Comparison of ENCODE assay signal across 8 cellular contexts in the genomic region with DNA sequence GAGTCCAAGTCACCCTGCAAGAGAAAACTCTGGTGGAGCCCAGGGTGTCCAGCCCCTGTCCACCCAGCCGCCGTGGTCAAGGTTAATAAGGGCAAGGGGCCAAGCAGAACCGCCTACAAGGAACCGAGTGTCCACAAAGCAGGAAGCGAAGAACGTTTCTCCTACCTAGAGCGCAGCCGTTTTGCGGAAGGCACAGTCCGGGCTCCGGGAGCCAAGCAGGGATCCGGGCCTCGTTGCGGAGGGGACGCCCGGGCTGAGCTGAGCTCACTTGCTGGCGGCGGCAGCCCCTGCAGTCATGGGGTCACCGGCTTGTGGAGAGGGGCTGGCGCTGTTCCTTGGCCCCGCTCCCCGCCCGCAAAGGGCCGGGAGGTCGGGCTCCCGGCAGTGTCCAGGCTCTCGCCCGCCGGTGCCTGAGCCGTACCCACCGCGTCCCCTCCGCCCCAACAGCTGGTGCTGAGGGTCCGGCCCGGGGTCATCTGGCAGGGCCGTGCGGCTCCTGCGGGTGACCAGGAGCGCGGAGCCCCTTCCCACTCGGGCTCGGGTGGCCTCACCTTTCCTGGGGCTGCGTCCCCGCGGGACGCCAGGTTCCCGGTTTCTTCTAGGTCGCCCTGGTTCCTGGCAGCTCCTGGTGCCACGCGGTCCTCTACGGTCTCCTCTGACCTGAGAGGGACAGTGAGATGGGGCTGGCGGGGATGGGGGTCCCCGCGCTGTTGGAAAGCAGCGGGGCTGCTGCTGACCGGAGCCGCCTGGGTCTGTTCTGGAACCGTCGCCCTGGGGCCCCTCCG. TPM values are rescaled to one million over a fixed set of nuclear protein-coding genes. Genes with fewer than 3 reads are reported as not detected.
A peak's percentile ranks its signal among the peaks of the same experiment; 100 is the strongest.
DNase-seq lines count a peak whose midpoint lies in the region; ATAC-seq, FAIRE-seq and TF ChIP-seq lines count a peak whose summit lies in the region.

No MANE protein-coding gene starts in this region.

- peak; percentile 35 for ATAC-seq in HG03159 (IDR thresholded peaks at IDR 0.05; ENCODE audit: unreplicated experiment)
- ATAC-seq in central memory CD8-positive, alpha-beta T cell (replicated peaks; ENCODE audit: extremely low read depth, poor library complexity, severe bottlenecking), result peak; percentile 41
- ATAC-seq in GM21423 (IDR thresholded peaks at IDR 0.05; ENCODE audit: unreplicated experiment), result no peak

- no peak for FAIRE-seq in urothelium cell line (lab: Jason Lieb, UNC)

- no peaks in the 10 kb centered on the region for H3K9me3 Mint-ChIP-seq in central memory CD8-positive, alpha-beta T cell

- TF ChIP-seq RAD21 in liver (IDR thresholded peaks at IDR 0.05), result no peak

- DNase-seq in central memory CD8-positive, alpha-beta T cell (ENCODE audit: low spot score in 2 of 2), result no peak
- no peak for DNase-seq in urothelium cell line (ENCODE audit: low spot score)
- DNase-seq in NCI-H2081 (lab: John Stamatoyannopoulos, UW), result no peak

- peaks cover 33% of the 10 kb centered on the region for H3K27me3 ChIP-seq in ACC112 (ENCODE audit: insufficient read depth, low read length)
- peaks cover 0 to 5% (median 1%) of the 10 kb centered on the region in 4 donors for H3K27me3 ChIP-seq in liver (ENCODE audit: control insufficient read depth in 4 of 4, insufficient read depth in 4 of 4, low read length in 3 of 4)
- H3K27me3 ChIP-seq in stomach smooth muscle (ENCODE audit: control insufficient read depth in 1 of 2, insufficient read depth in 2 of 2, low read length in 2 of 2), result no peaks in the 10 kb centered on the region

- H3K9me3 ChIP-seq in liver (ENCODE audit: control insufficient read depth in 4 of 4, low read length in 3 of 4), result peaks cover 0 to 3% (median 0%) of the 10 kb centered on the region in 4 donors
- no peaks in the 10 kb centered on the region for H3K9me3 ChIP-seq in stomach smooth muscle (ENCODE audit: control insufficient read depth in 2 of 2, low read length in 2 of 2)

- no peaks in the 10 kb centered on the region for H3K79me2 ChIP-seq in ACC112 (ENCODE audit: control insufficient read depth, insufficient read depth, low read length, unreplicated experiment)

- H2AFZ ChIP-seq in ACC112 (ENCODE audit: low read length, unreplicated experiment), result peak overlapping the region; percentile 53

- TF ChIP-seq CTCF in liver (IDR thresholded peaks at IDR 0.05; ENCODE audit: low read depth, low read length, missing input control), result no peak

- H3K4me3 Mint-ChIP-seq in central memory CD8-positive, alpha-beta T cell, result peak overlapping the region; percentile 89

- H3K4me1 Mint-ChIP-seq in central memory CD8-positive, alpha-beta T cell, result peaks cover 12% of the 10 kb centered on the region

- H3K36me3 ChIP-seq in ACC112 (ENCODE audit: insufficient read depth, low read length) (no peaks in the 10 kb centered on the region), liver (ENCODE audit: control insufficient read depth in 4 of 4, insufficient read depth in 3 of 4, low read depth in 1 of 4, low read length in 3 of 4) (no peaks in the 10 kb centered on the region), stomach smooth muscle (ENCODE audit: control insufficient read depth in 2 of 2, insufficient read depth in 2 of 2, low read length in 2 of 2) (no peaks in the 10 kb centered on the region)

- H3K4me3 ChIP-seq in ACC112 (ENCODE audit: low read depth, low read length) (peak overlapping the region; percentile 73), liver (ENCODE audit: low read depth in 1 of 3, low read length in 3 of 3) (peak overlapping the region; percentile 12 to 54 (median 41)), stomach smooth muscle (ENCODE audit: low read length in 2 of 2) (peak overlapping the region; percentile 58 to 74)

- H3K4me1 ChIP-seq in ACC112 (ENCODE audit: control insufficient read depth, insufficient read depth, low read length, unreplicated experiment), result no peaks in the 10 kb centered on the region
- H3K4me1 ChIP-seq in liver (ENCODE audit: control insufficient read depth in 4 of 4, insufficient read depth in 4 of 4, low read length in 3 of 4), result peaks cover 4 to 14% (median 13%) of the 10 kb centered on the region in 4 donors
- peaks cover 42% of the 10 kb centered on the region for H3K4me1 ChIP-seq in stomach smooth muscle (ENCODE audit: control insufficient read depth, insufficient read depth, low read length)

- WGBS in liver, result 3% methylated on average over 60 of the region's 60 CpGs

- H3K27ac ChIP-seq in ACC112 (ENCODE audit: low read depth, low read length) (no peak overlapping the region), liver (ENCODE audit: low read depth in 1 of 2, low read length in 2 of 2) (no peak overlapping the region), stomach smooth muscle (ENCODE audit: low read length) (no peak overlapping the region)

- H3K9ac ChIP-seq in liver (ENCODE audit: low read depth in 1 of 2, low read length in 2 of 2) (no peak overlapping the region), stomach smooth muscle (ENCODE audit: low read length in 2 of 2) (peak overlapping the region; percentile 20 to 51)

- H3K36me3 Mint-ChIP-seq in central memory CD8-positive, alpha-beta T cell (ENCODE audit: insufficient read depth), result peaks cover 2% of the 10 kb centered on the region

- H3K27ac Mint-ChIP-seq in central memory CD8-positive, alpha-beta T cell (ENCODE audit: low read depth), result no peak overlapping the region

- peaks cover 79% of the 10 kb centered on the region for H3K27me3 Mint-ChIP-seq in central memory CD8-positive, alpha-beta T cell

TF ChIP-seq in liver, 16 proteins besides CTCF, POLR2A, EP300 and RAD21:
- TF ChIP-seq FOXA2 (IDR thresholded peaks at IDR 0.05) (no peak), FOXA1 (IDR thresholded peaks at IDR 0.05) (no peak), TAF1 (conservative IDR thresholded peaks at IDR 0.05) (no peak)
- TF ChIP-seq, protein P1, sequence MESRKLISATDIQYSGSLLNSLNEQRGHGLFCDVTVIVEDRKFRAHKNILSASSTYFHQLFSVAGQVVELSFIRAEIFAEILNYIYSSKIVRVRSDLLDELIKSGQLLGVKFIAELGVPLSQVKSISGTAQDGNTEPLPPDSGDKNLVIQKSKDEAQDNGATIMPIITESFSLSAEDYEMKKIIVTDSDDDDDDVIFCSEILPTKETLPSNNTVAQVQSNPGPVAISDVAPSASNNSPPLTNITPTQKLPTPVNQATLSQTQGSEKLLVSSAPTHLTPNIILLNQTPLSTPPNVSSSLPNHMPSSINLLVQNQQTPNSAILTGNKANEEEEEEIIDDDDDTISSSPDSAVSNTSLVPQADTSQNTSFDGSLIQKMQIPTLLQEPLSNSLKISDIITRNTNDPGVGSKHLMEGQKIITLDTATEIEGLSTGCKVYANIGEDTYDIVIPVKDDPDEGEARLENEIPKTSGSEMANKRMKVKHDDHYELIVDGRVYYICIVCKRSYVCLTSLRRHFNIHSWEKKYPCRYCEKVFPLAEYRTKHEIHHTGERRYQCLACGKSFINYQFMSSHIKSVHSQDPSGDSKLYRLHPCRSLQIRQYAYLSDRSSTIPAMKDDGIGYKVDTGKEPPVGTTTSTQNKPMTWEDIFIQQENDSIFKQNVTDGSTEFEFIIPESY (IDR thresholded peaks at IDR 0.05), result no peak
- TF ChIP-seq, protein P2, sequence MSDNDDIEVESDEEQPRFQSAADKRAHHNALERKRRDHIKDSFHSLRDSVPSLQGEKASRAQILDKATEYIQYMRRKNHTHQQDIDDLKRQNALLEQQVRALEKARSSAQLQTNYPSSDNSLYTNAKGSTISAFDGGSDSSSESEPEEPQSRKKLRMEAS (IDR thresholded peaks at IDR 0.05), result no peak

RNA-seq across cellular contexts. Expression of a gene that starts 14.0 kb away (rescaled TPM):
- total RNA-seq in liver, result 10 to 100 TPM in 1 of 2 donors, under 1 TPM in 1; 0.92 to 14.9 TPM
- polyA plus RNA-seq in liver, result under 1 TPM; 0.43 to 0.54 TPM

Comparison
In these comparisons a context has a peak if more than half of its experiments do, and no peak if none do; other contexts are left out.
1. H3K9ac ChIP-seq: peak in stomach smooth muscle (2 of 2); none in liver (0 of 2).
2. Peak in every context shown above with its lines, with median percentiles within 50 percentile points of each other: H3K4me3 ChIP-seq.